In genomic region chr2:191295088-191295487, GRCh38 we compare ENCODE assay signal across 15 cellular contexts.
"Had no signal": no experiment of that assay in that cellular context is flagged by ENCODE, and none has a peak within 500 bp of the region (broad histone marks: within the 10 kb centered on the region; RNA-seq: fewer than 3 reads in every experiment).

No MANE protein-coding gene starts in this region.

- H3K27ac ChIP-seq: gastrocnemius medialis, lower lobe of right lung, vagina had no signal

- DNase-seq: activated CD4-positive, alpha-beta memory T cell treated with anti-CD3 and anti-CD28 coated beads for 36 hours; activated naive CD8-positive, alpha-beta T cell treated with anti-CD3 and anti-CD28 coated beads for 36 hours; amniotic stem cell; endodermal cell; erythroblast; gastrocnemius medialis; head of caudate nucleus; kidney glomerular epithelial cell; lower lobe of right lung; retina; stimulated activated naive CD8-positive, alpha-beta T cell treated with anti-CD3 and anti-CD28 coated beads, Interleukin-15, Interleukin-2, amounts not matched to agents 100 U/mL and 50 U/mL, for 24 hours; trophoblast cell had no signal

- H3K4me3 ChIP-seq: gastrocnemius medialis, lower lobe of right lung, vagina had no signal

- H3K36me3 ChIP-seq: gastrocnemius medialis, lower lobe of right lung, vagina had no signal

- H3K9me3 ChIP-seq: gastrocnemius medialis, lower lobe of right lung, vagina had no signal

- H3K4me1 ChIP-seq: vagina had no signal

- ATAC-seq: gastrocnemius medialis; lower lobe of right lung; natural killer cell treated with Interleukin-12 subunit alpha and Interleukin-12 subunit beta and Interleukin-15 and Interleukin-18, amount 100 ng/mL, for 72 hours; stimulated activated naive CD8-positive, alpha-beta T cell treated with anti-CD3 and anti-CD28 coated beads, Interleukin-15, Interleukin-2, amounts not matched to agents 100 U/mL and 50 U/mL, for 24 hours had no signal

- FAIRE-seq: TTC549 had no signal

- H3K27me3 ChIP-seq: gastrocnemius medialis, vagina had no signal
